ENCODE assay signal across 8 cellular contexts in genomic region chr20:22684072-22684762, GRCh38.
DNase-seq lines count a peak whose midpoint lies in the region; ATAC-seq and TF ChIP-seq lines count a peak whose summit lies in the region.

No MANE protein-coding gene starts in this region.

- H3K27me3 Mint-ChIP-seq in activated naive CD8-positive, alpha-beta T cell treated with anti-CD3 and anti-CD28 coated beads, Interleukin-2, amount 10 ng/mL, durations not matched to agents 7 days and 5 days, result peaks cover 2% of the 10 kb centered on the region

- H3K36me3 Mint-ChIP-seq in activated naive CD8-positive, alpha-beta T cell treated with anti-CD3 and anti-CD28 coated beads, Interleukin-2, amount 10 ng/mL, durations not matched to agents 7 days and 5 days, result no peaks in the 10 kb centered on the region

- H3K4me1 Mint-ChIP-seq in activated naive CD8-positive, alpha-beta T cell treated with anti-CD3 and anti-CD28 coated beads, Interleukin-2, amount 10 ng/mL, durations not matched to agents 7 days and 5 days, result peaks cover 2% of the 10 kb centered on the region

- H3K27ac ChIP-seq in heart left ventricle (no peak overlapping the region), prostate gland (no peak overlapping the region)

- H3K4me3 ChIP-seq in heart left ventricle, result no peak overlapping the region
- H3K4me3 ChIP-seq in prostate gland, result no peak overlapping the region

- TF ChIP-seq CTCF in heart left ventricle (IDR thresholded peaks at IDR 0.05) (peak; percentile 77 to 91 (median 85)), prostate gland (IDR thresholded peaks at IDR 0.05) (peak; percentile 42 to 86 (median 82))

- H3K27ac Mint-ChIP-seq in activated naive CD8-positive, alpha-beta T cell treated with anti-CD3 and anti-CD28 coated beads, Interleukin-2, amount 10 ng/mL, durations not matched to agents 7 days and 5 days, result no peak overlapping the region

- no peak overlapping the region for H3K4me3 Mint-ChIP-seq in activated naive CD8-positive, alpha-beta T cell treated with anti-CD3 and anti-CD28 coated beads, Interleukin-2, amount 10 ng/mL, durations not matched to agents 7 days and 5 days

- WGBS in heart left ventricle, 4 donors, result 25 to 43% (median 32%) methylated on average over 8 to 12 of the region's 12 CpGs
- 32% methylated on average over 12 of the region's 12 CpGs for WGBS in prostate gland

- H3K4me1 ChIP-seq in heart left ventricle (peaks cover 0 to 19% (median 4%) of the 10 kb centered on the region in 12 donors), prostate gland (replicated peaks) (no peaks in the 10 kb centered on the region)

- TF ChIP-seq POLR2A in heart left ventricle (IDR thresholded peaks at IDR 0.05) (no peak), prostate gland (IDR thresholded peaks at IDR 0.05) (no peak)

- POLR2A ChIA-PET in activated naive CD8-positive, alpha-beta T cell treated with anti-CD3 and anti-CD28 coated beads, Interleukin-2, amount 10 ng/mL, durations not matched to agents 7 days and 5 days (lab: Charles Lee), result no interaction called here

- H3K9me3 ChIP-seq in heart left ventricle (no peaks in the 10 kb centered on the region), prostate gland (no peaks in the 10 kb centered on the region)

- ATAC-seq in GM18517 (IDR thresholded peaks at IDR 0.05; ENCODE audit: unreplicated experiment) (peak; percentile 84), HG03097 (IDR thresholded peaks at IDR 0.05; ENCODE audit: low FRiP score, unreplicated experiment) (peak; percentile 71), heart left ventricle (peak; percentile 57 to 85 (median 82)), GM21723 (IDR thresholded peaks at IDR 0.05; ENCODE audit: unreplicated experiment) (no peak)
- peak; percentile 60 for ATAC-seq in activated naive CD8-positive, alpha-beta T cell treated with anti-CD3 and anti-CD28 coated beads, Interleukin-2, amount 10 ng/mL, durations not matched to agents 7 days and 5 days (ENCODE audit: low read depth)

- no peaks in the 10 kb centered on the region for H3K9me3 Mint-ChIP-seq in activated naive CD8-positive, alpha-beta T cell treated with anti-CD3 and anti-CD28 coated beads, Interleukin-2, amount 10 ng/mL, durations not matched to agents 7 days and 5 days

- DNase-seq in CD1c-positive myeloid dendritic cell (ENCODE audit: extremely low spot score), result peak; percentile 69
- peak; percentile 33 to 76 for DNase-seq in NCI-H446 (lab: John Stamatoyannopoulos, UW)
- DNase-seq in activated naive CD8-positive, alpha-beta T cell treated with anti-CD3 and anti-CD28 coated beads, Interleukin-2, amount 10 ng/mL, durations not matched to agents 7 days and 5 days, result peak; percentile 35
- peak; percentile 54 to 71 (median 62) for DNase-seq in heart left ventricle
- DNase-seq in prostate gland (ENCODE audit: low spot score), result peak; percentile 60

- peaks cover 0 to 11% (median 0%) of the 10 kb centered on the region in 9 donors for H3K27me3 ChIP-seq in heart left ventricle
- no peaks in the 10 kb centered on the region for H3K27me3 ChIP-seq in prostate gland (replicated peaks; ENCODE audit: insufficient read depth)

- intact Hi-C loops in heart left ventricle (cut with DNase I), result loop anchor here in 9 of 10 donors (1.0 to 10.0 kb wide), 8 partner anchors 229 to 761 kb away; no protein-coding TSS in a partner anchor
- intact Hi-C loops in prostate gland (cut with DNase I), result loop anchor here (1.0 kb wide), 1 partner anchor 345 kb away; no protein-coding TSS in a partner anchor

- H3K36me3 ChIP-seq in heart left ventricle, result no peaks in the 10 kb centered on the region
- no peaks in the 10 kb centered on the region for H3K36me3 ChIP-seq in prostate gland
